In the genomic region with DNA sequence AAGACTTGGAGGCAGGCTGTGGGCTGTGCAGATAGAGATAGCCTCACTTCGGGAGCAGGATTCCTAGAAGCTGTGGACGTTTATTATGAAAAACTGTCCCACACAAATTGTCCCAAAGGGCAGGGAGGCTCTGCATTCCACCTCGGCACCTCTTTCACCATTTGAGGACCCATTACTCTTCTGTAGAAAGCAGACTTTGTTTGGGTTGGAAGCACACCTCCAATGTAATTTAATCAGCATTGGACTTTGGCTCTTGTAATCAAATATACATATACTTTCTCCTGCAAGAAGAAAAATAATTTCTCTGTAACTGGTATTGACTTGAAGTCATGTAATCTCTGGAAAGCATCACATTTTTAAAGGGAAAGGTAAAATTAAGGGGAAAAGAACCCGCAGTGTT, we compare ENCODE assay signal across 1 cellular context.
TF ChIP-seq lines count a peak whose summit lies in the region.

No MANE protein-coding gene starts in this region.

TF ChIP-seq in HepG2, 621 proteins besides CTCF, POLR2A, EP300 and RAD21 (continued from another document):
- no peak for TF ChIP-seq ZNF512B (CRISPR knock-in tag; IDR thresholded peaks at IDR 0.05; ENCODE audit: borderline replicate concordance)
- peak; percentile 66 for TF ChIP-seq BCL6 (CRISPR knock-in tag; IDR thresholded peaks at IDR 0.05)
- no peak for TF ChIP-seq RARG (CRISPR knock-in tag; IDR thresholded peaks at IDR 0.05; ENCODE audit: low read depth)
- no peak for TF ChIP-seq REXO4 (CRISPR knock-in tag; IDR thresholded peaks at IDR 0.05; ENCODE audit: borderline replicate concordance)
- TF ChIP-seq FOXP1 (IDR thresholded peaks at IDR 0.05): no peak
- TF ChIP-seq FOXP1 (CRISPR knock-in tag; IDR thresholded peaks at IDR 0.05): 0 out of 2 replicates have a peak, but pooled peaks have one; percentile 6
- TF ChIP-seq ZNF557 (CRISPR knock-in tag; IDR thresholded peaks at IDR 0.05): no peak
- TF ChIP-seq ETS1 (CRISPR knock-in tag; IDR thresholded peaks at IDR 0.05): no peak
- TF ChIP-seq, protein P1, sequence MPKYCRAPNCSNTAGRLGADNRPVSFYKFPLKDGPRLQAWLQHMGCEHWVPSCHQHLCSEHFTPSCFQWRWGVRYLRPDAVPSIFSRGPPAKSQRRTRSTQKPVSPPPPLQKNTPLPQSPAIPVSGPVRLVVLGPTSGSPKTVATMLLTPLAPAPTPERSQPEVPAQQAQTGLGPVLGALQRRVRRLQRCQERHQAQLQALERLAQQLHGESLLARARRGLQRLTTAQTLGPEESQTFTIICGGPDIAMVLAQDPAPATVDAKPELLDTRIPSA (CRISPR knock-in tag; IDR thresholded peaks at IDR 0.05; ENCODE audit: borderline replicate concordance): no peak
- TF ChIP-seq, protein P2, sequence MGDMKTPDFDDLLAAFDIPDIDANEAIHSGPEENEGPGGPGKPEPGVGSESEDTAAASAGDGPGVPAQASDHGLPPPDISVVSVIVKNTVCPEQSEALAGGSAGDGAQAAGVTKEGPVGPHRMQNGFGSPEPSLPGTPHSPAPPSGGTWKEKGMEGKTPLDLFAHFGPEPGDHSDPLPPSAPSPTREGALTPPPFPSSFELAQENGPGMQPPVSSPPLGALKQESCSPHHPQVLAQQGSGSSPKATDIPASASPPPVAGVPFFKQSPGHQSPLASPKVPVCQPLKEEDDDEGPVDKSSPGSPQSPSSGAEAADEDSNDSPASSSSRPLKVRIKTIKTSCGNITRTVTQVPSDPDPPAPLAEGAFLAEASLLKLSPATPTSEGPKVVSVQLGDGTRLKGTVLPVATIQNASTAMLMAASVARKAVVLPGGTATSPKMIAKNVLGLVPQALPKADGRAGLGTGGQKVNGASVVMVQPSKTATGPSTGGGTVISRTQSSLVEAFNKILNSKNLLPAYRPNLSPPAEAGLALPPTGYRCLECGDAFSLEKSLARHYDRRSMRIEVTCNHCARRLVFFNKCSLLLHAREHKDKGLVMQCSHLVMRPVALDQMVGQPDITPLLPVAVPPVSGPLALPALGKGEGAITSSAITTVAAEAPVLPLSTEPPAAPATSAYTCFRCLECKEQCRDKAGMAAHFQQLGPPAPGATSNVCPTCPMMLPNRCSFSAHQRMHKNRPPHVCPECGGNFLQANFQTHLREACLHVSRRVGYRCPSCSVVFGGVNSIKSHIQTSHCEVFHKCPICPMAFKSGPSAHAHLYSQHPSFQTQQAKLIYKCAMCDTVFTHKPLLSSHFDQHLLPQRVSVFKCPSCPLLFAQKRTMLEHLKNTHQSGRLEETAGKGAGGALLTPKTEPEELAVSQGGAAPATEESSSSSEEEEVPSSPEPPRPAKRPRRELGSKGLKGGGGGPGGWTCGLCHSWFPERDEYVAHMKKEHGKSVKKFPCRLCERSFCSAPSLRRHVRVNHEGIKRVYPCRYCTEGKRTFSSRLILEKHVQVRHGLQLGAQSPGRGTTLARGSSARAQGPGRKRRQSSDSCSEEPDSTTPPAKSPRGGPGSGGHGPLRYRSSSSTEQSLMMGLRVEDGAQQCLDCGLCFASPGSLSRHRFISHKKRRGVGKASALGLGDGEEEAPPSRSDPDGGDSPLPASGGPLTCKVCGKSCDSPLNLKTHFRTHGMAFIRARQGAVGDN (CRISPR knock-in tag; IDR thresholded peaks at IDR 0.05): no peak
- 0 out of 2 replicates have a peak, but pooled peaks have one; percentile 13 for TF ChIP-seq SIX4 (CRISPR knock-in tag; IDR thresholded peaks at IDR 0.05)
- peak; percentile 87 for TF ChIP-seq SIX1 (CRISPR knock-in tag; IDR thresholded peaks at IDR 0.05; ENCODE audit: borderline replicate concordance)
- TF ChIP-seq MAF1 (CRISPR knock-in tag; IDR thresholded peaks at IDR 0.05; ENCODE audit: borderline replicate concordance): no peak
- TF ChIP-seq HNF4A (CRISPR knock-in tag; IDR thresholded peaks at IDR 0.05): peak; percentile 50; the same call in 1 of the 2 replicates
